Comparison of ENCODE assay signal across 25 cellular contexts in the genomic region with DNA sequence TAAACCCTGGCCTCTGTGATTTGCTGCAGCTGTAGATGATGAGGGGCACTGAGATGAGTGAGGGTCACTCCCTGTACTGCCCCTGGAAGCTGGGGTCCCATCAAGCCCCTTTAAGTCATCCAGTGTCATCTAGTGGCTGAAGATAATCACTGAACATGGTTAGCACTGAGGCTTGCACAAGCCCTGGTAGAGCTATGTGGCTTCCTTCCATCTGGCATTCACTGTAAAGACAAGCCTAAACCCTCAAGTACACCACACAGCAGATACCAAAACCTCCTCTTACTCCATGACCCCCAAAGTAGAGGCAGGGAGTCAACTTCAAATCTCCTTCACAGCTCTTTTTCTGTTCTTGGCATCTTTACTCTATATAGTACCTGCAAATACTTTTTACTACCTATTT.
"Had no signal": no experiment of that assay in that cellular context is flagged by ENCODE, and none has a peak within 500 bp of the region (broad histone marks: within the 10 kb centered on the region; RNA-seq: fewer than 3 reads in every experiment).

No MANE protein-coding gene starts in this region.

- H3K4me3 ChIP-seq: adrenal gland, cardiac muscle cell, colonic mucosa, mucosa of descending colon, neural progenitor cell, prostate gland, right lobe of liver had no signal

- H3K27me3 Mint-ChIP-seq: activated CD4-positive, alpha-beta T cell treated with anti-CD3 and anti-CD28 coated beads, Interleukin-2, amount 10 ng/mL, durations not matched to agents 24 days and 14 days; activated naive CD4-positive, alpha-beta T cell treated with anti-CD3 and anti-CD28 coated beads, Interleukin-2, amount 50 U/mL, for 24 hours; naive B cell; stimulated activated naive CD8-positive, alpha-beta T cell treated with anti-CD3 and anti-CD28 coated beads, Interleukin-15, amount 100 ng/mL, for 72 hours had no signal

- H3K4me3 Mint-ChIP-seq: activated CD4-positive, alpha-beta T cell treated with anti-CD3 and anti-CD28 coated beads, Interleukin-2, amount 10 ng/mL, durations not matched to agents 24 days and 14 days; activated naive CD4-positive, alpha-beta T cell treated with anti-CD3 and anti-CD28 coated beads, Interleukin-2, amount 50 U/mL, for 24 hours; activated T-cell treated with anti-CD3 and anti-CD28 coated beads, Interleukin-2, amount 50 U/mL, for 72 hours; naive B cell; neural progenitor cell; stimulated activated naive CD8-positive, alpha-beta T cell treated with anti-CD3 and anti-CD28 coated beads, Interleukin-15, amount 100 ng/mL, for 72 hours had no signal

- ATAC-seq: activated T-cell treated with anti-CD3 and anti-CD28 coated beads, Interleukin-2, amount 50 U/mL, for 72 hours; foreskin keratinocyte; mucosa of descending colon; stimulated activated naive CD8-positive, alpha-beta T cell treated with anti-CD3 and anti-CD28 coated beads, Interleukin-15, amount 100 ng/mL, for 72 hours had no signal

- DNase-seq: activated CD4-positive, alpha-beta T cell treated with anti-CD3 and anti-CD28 coated beads, Interleukin-2, amount 10 ng/mL, durations not matched to agents 24 days and 14 days; activated CD4-positive, CD25-positive, alpha-beta regulatory T cell; activated CD8-positive, alpha-beta memory T cell treated with anti-CD3 and anti-CD28 coated beads for 24 hours; activated CD8-positive, alpha-beta memory T cell treated with anti-CD3 and anti-CD28 coated beads, Interleukin-2, amount 50 U/mL, for 48 hours; activated gamma-delta T cell; activated T-cell treated with anti-CD3 and anti-CD28 coated beads, Interleukin-2, amount 50 U/mL, for 72 hours; adrenal gland; colonic mucosa; foreskin keratinocyte; glutamatergic neuron; kidney; mesenchymal stem cell; mucosa of descending colon; naive B cell; right lobe of liver; small intestine; stimulated activated CD4-positive, alpha-beta T cell treated with anti-CD3 and anti-CD28 coated beads, Interleukin-15, amount 100 ng/mL, for 24 hours; stimulated activated CD4-positive, alpha-beta T cell treated with anti-CD3 and anti-CD28 coated beads, Interleukin-2, amount 100 ng/mL, for 48 hours; stimulated activated naive CD8-positive, alpha-beta T cell treated with anti-CD3 and anti-CD28 coated beads, Interleukin-15, amount 100 ng/mL, for 72 hours; T-helper 1 cell; T-helper 9 cell had no signal

- H3K27ac ChIP-seq: adrenal gland, cardiac muscle cell, colonic mucosa, foreskin keratinocyte, neural progenitor cell, prostate gland, right lobe of liver had no signal

- H3K9me3 Mint-ChIP-seq: activated naive CD4-positive, alpha-beta T cell treated with anti-CD3 and anti-CD28 coated beads, Interleukin-2, amount 50 U/mL, for 24 hours; activated T-cell treated with anti-CD3 and anti-CD28 coated beads, Interleukin-2, amount 50 U/mL, for 72 hours; naive B cell had no signal

- H3K27ac Mint-ChIP-seq: activated CD4-positive, alpha-beta T cell treated with anti-CD3 and anti-CD28 coated beads, Interleukin-2, amount 10 ng/mL, durations not matched to agents 24 days and 14 days; neural progenitor cell had no signal
